Comparison of ENCODE assay signal across 13 cellular contexts in genomic region chr2:31216734-31217133, GRCh38. TPM values are rescaled to one million over a fixed set of nuclear protein-coding genes. Genes with fewer than 3 reads are reported as not detected.
DNase-seq lines count a peak whose midpoint lies in the region; ATAC-seq, FAIRE-seq and TF ChIP-seq lines count a peak whose summit lies in the region.
"Had no signal": no experiment of that assay in that cellular context is flagged by ENCODE, and none has a peak within 500 bp of the region (broad histone marks: within the 10 kb centered on the region; RNA-seq: fewer than 3 reads in every experiment).

No MANE protein-coding gene starts in this region.

- H3K27ac ChIP-seq in naive thymus-derived CD4-positive, alpha-beta T cell (ENCODE audit: low read depth, low read length): no peak overlapping the region

- no peak for TF ChIP-seq CTCF in D721Med (IDR thresholded peaks at IDR 0.05; ENCODE audit: insufficient read depth, missing control alignments)

- H3K4me3 ChIP-seq in naive thymus-derived CD4-positive, alpha-beta T cell (ENCODE audit: low read length): no peak overlapping the region

- H3K4me1 Mint-ChIP-seq in naive thymus-derived CD4-positive, alpha-beta T cell: peaks cover 5 to 49% (median 15%) of the 10 kb centered on the region in 7 donors

- no peaks in the 10 kb centered on the region for H3K9me3 ChIP-seq in naive thymus-derived CD4-positive, alpha-beta T cell (ENCODE audit: control insufficient read depth in 2 of 3, low read length in 3 of 3)

- H3K27me3 ChIP-seq in naive thymus-derived CD4-positive, alpha-beta T cell (ENCODE audit: control insufficient read depth in 2 of 2, insufficient read depth in 2 of 2, low read length in 2 of 2): no peaks in the 10 kb centered on the region

- no peak overlapping the region for H3K4me3 Mint-ChIP-seq in naive thymus-derived CD4-positive, alpha-beta T cell

- DNase-seq in islet precursor cell (peak; percentile 22), NCI-H226 (no peak), D721Med (ENCODE audit: insufficient read length, low spot score) (no peak)
- DNase-seq in naive thymus-derived CD4-positive, alpha-beta T cell: no peak
- no peak for DNase-seq in activated effector memory CD4-positive, alpha-beta T cell treated with Interleukin-2 at 50 U/mL for 16 hours
- DNase-seq: activated CD4-positive, alpha-beta T cell treated with anti-CD3 and anti-CD28 coated beads for 4 hours; DMS153; RPMI8226; stimulated activated CD4-positive, alpha-beta T cell treated with anti-CD3 and anti-CD28 coated beads, Interleukin-12 subunit alpha, Interleukin-12 subunit beta, amount 100 ng/mL, for 4 hours; stimulated activated naive CD4-positive, alpha-beta T cell had no signal

- no peak overlapping the region for H3K27ac Mint-ChIP-seq in naive thymus-derived CD4-positive, alpha-beta T cell

- no peak for FAIRE-seq in D721Med (lab: Jason Lieb, UNC)

- H3K36me3 Mint-ChIP-seq in naive thymus-derived CD4-positive, alpha-beta T cell: no peaks in the 10 kb centered on the region

- POLR2A ChIA-PET in naive thymus-derived CD4-positive, alpha-beta T cell (lab: Charles Lee): no interaction called here

- no peaks in the 10 kb centered on the region for H3K9me3 Mint-ChIP-seq in naive thymus-derived CD4-positive, alpha-beta T cell

- ATAC-seq in GM18868 (IDR thresholded peaks at IDR 0.05; ENCODE audit: unreplicated experiment) (peak; percentile 41), GM21515 (IDR thresholded peaks at IDR 0.05; ENCODE audit: unreplicated experiment) (peak; percentile 57), HG03159 (IDR thresholded peaks at IDR 0.05; ENCODE audit: unreplicated experiment) (peak; percentile 45)
- no peak for ATAC-seq in naive thymus-derived CD4-positive, alpha-beta T cell

- H3K4me1 ChIP-seq in naive thymus-derived CD4-positive, alpha-beta T cell (ENCODE audit: control insufficient read depth in 2 of 2, insufficient read depth in 2 of 2, low read length in 2 of 2): peaks cover 0 to 8% of the 10 kb centered on the region in 2 donors

- peaks cover 0 to 25% (median 9%) of the 10 kb centered on the region in 5 donors for H3K27me3 Mint-ChIP-seq in naive thymus-derived CD4-positive, alpha-beta T cell

- intact Hi-C loops in naive thymus-derived CD4-positive, alpha-beta T cell (cut with micrococcal nuclease): no loop called here

- no peaks in the 10 kb centered on the region for H3K36me3 ChIP-seq in naive thymus-derived CD4-positive, alpha-beta T cell (ENCODE audit: control insufficient read depth in 2 of 3, insufficient read depth in 3 of 3, low read length in 3 of 3)

- CTCF ChIA-PET in naive thymus-derived CD4-positive, alpha-beta T cell (lab: Charles Lee): no interaction called here

RNA-seq across cellular contexts. Expression of gene CAPN14, which starts 0.6 kb away (rescaled TPM):
- under 1 TPM; 0.24 to 0.92 (median 0.62) TPM for total RNA-seq in naive thymus-derived CD4-positive, alpha-beta T cell
- under 1 TPM; 0.16 to 0.30 TPM for polyA plus RNA-seq in naive thymus-derived CD4-positive, alpha-beta T cell

RNA-seq across cellular contexts. Expression of gene EHD3, which starts 17.2 kb away (rescaled TPM):
- total RNA-seq in naive thymus-derived CD4-positive, alpha-beta T cell: 1 to 10 TPM; 1.6 to 4.5 (median 3.5) TPM
- 1 to 10 TPM; 3.8 to 4.6 TPM for polyA plus RNA-seq in naive thymus-derived CD4-positive, alpha-beta T cell
